16 cellular contexts compared by ENCODE assay signal in the genomic region with DNA sequence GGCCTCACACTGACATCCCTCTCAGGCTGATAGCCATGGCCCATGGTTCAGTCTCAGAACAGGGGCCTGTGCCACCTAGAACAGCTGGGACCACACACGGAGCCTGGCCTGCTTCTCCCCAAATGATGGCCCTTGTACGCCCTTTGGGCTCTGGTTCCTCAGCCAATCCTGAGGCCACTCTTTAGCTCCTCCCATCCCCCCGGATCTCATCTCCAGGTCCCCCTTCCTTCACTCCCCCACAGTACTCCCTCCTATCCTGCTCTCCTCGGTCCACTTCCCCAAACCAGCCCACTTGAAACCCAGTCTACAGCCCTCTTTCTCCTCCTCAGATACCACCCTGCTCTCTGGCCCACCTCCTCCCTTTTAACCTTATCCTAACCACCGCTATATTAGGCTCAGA. TPM values are rescaled to one million over a fixed set of nuclear protein-coding genes. Genes with fewer than 3 reads are reported as not detected.
DNase-seq lines count a peak whose midpoint lies in the region; ATAC-seq and TF ChIP-seq lines count a peak whose summit lies in the region.
"Had no signal": no experiment of that assay in that cellular context is flagged by ENCODE, and none has a peak within 500 bp of the region (broad histone marks: within the 10 kb centered on the region; RNA-seq: fewer than 3 reads in every experiment).

No MANE protein-coding gene starts in this region.

- H3K36me3 Mint-ChIP-seq in MCF 10A (ENCODE audit: insufficient read depth, unreplicated experiment) (peaks cover 17% of the 10 kb centered on the region), nephron (ENCODE audit: low read depth) (peaks cover 12% of the 10 kb centered on the region)
- peaks cover 47% of the 10 kb centered on the region for H3K36me3 Mint-ChIP-seq in dendritic cell treated with granulocyte-macrophage colony-stimulating factor and Interleukin-4, amounts not matched to agents 40 ng/mL and 50 ng/mL, for 4 days (ENCODE audit: low read depth)

- DNase-seq in breast epithelium (ENCODE audit: low spot score in 2 of 2) (no peak), MCF 10A (ENCODE audit: unreplicated experiment) (no peak), upper lobe of left lung (no peak), A172 (ENCODE audit: low spot score) (no peak)
- DNase-seq: CD4-positive, alpha-beta memory T cell; kidney; MV-4-11; NCI-H2081; NCI-H748 treated with DMSO at 0.1 percent for 48 hours; uterus had no signal

- no peak overlapping the region for H3K4me3 ChIP-seq in breast epithelium
- H3K4me3 ChIP-seq in upper lobe of left lung = no peak overlapping the region
- H3K4me3 ChIP-seq: smooth muscle cell, uterus had no signal

- H3K27ac Mint-ChIP-seq in MCF 10A (ENCODE audit: low read depth, unreplicated experiment) (no peak overlapping the region), nephron (peak overlapping the region; percentile 11 to 35 (median 20))
- peak overlapping the region; percentile 45 for H3K27ac Mint-ChIP-seq in dendritic cell treated with granulocyte-macrophage colony-stimulating factor and Interleukin-4, amounts not matched to agents 40 ng/mL and 50 ng/mL, for 4 days
- H3K27ac Mint-ChIP-seq: CD4-positive, alpha-beta memory T cell had no signal

- no peaks in the 10 kb centered on the region for H3K9me3 Mint-ChIP-seq in MCF 10A (ENCODE audit: unreplicated experiment)
- H3K9me3 Mint-ChIP-seq in dendritic cell treated with granulocyte-macrophage colony-stimulating factor and Interleukin-4, amounts not matched to agents 40 ng/mL and 50 ng/mL, for 4 days = no peaks in the 10 kb centered on the region
- H3K9me3 Mint-ChIP-seq in nephron = no peaks in the 10 kb centered on the region
- H3K9me3 Mint-ChIP-seq: CD4-positive, alpha-beta memory T cell had no signal

- TF ChIP-seq POLR2A in breast epithelium (IDR thresholded peaks at IDR 0.05) = no peak
- no peak for TF ChIP-seq POLR2A in upper lobe of left lung (IDR thresholded peaks at IDR 0.05)

- no peak for TF ChIP-seq CTCF in breast epithelium (IDR thresholded peaks at IDR 0.05)
- no peak for TF ChIP-seq CTCF in MCF 10A (IDR thresholded peaks at IDR 0.05; ENCODE audit: unreplicated experiment)
- no peak for TF ChIP-seq CTCF in nephron (IDR thresholded peaks at IDR 0.05; ENCODE audit: unreplicated experiment in 3 of 3)
- no peak for TF ChIP-seq CTCF in upper lobe of left lung (IDR thresholded peaks at IDR 0.05)

- CTCF ChIA-PET in MCF 10A (lab: Yijun Ruan, JAX) = interaction anchor here (0.7 to 1.2 kb wide), 2 partner anchors 44 to 105 kb away, joined by 3 read pairs; partner anchors contain the start of gene VPS18

- 68 to 83% methylated on average over 5 of the region's 5 CpGs for WGBS in upper lobe of left lung, 2 donors

- no peak for TF ChIP-seq EP300 in upper lobe of left lung (IDR thresholded peaks at IDR 0.05)

- POLR2A ChIA-PET in MCF 10A (lab: Yijun Ruan, JAX) = interaction anchor here (2.2 kb wide), 1 partner anchor 94 kb away, joined by 5 read pairs; the partner anchor contains the start of gene RAD51

- intact Hi-C loops in breast epithelium (cut with DNase I; ENCODE audit: low total_unique reads) (no loop called here), MCF 10A (cut with micrococcal nuclease) (no loop called here)
- intact Hi-C loops in dendritic cell treated with granulocyte-macrophage colony-stimulating factor and Interleukin-4, amounts not matched to agents 40 ng/mL and 50 ng/mL, for 4 days (cut with micrococcal nuclease) = no loop called here

- no peaks in the 10 kb centered on the region for H3K36me3 ChIP-seq in breast epithelium
- peaks cover 0 to 12% (median 6%) of the 10 kb centered on the region in 4 donors for H3K36me3 ChIP-seq in upper lobe of left lung
- H3K36me3 ChIP-seq: uterus had no signal

- H3K4me1 Mint-ChIP-seq in MCF 10A (ENCODE audit: insufficient read depth, unreplicated experiment) (peaks cover 43% of the 10 kb centered on the region), nephron (no peaks in the 10 kb centered on the region)
- H3K4me1 Mint-ChIP-seq in dendritic cell treated with granulocyte-macrophage colony-stimulating factor and Interleukin-4, amounts not matched to agents 40 ng/mL and 50 ng/mL, for 4 days (ENCODE audit: low read depth) = peaks cover 35% of the 10 kb centered on the region

- H3K27me3 Mint-ChIP-seq in MCF 10A (ENCODE audit: insufficient read depth, unreplicated experiment) = no peaks in the 10 kb centered on the region
- H3K27me3 Mint-ChIP-seq in dendritic cell treated with granulocyte-macrophage colony-stimulating factor and Interleukin-4, amounts not matched to agents 40 ng/mL and 50 ng/mL, for 4 days = no peaks in the 10 kb centered on the region
- no peaks in the 10 kb centered on the region for H3K27me3 Mint-ChIP-seq in nephron (ENCODE audit: low read depth)
- H3K27me3 Mint-ChIP-seq: CD4-positive, alpha-beta memory T cell had no signal

- ATAC-seq in upper lobe of left lung (ENCODE audit: low FRiP score in 2 of 2) = no peak
- no peak for ATAC-seq in GM21786 (IDR thresholded peaks at IDR 0.05; ENCODE audit: unreplicated experiment)
- ATAC-seq in GM19452 (IDR thresholded peaks at IDR 0.05; ENCODE audit: unreplicated experiment) = no peak
- ATAC-seq: activated CD4-positive, CD25-positive, alpha-beta regulatory T cell treated with anti-CD3 and anti-CD28 coated beads, Interleukin-2, amount 50 U/mL, for 24 hours had no signal

- H3K4me1 ChIP-seq in breast epithelium (peaks cover 4 to 26% of the 10 kb centered on the region in 2 donors), upper lobe of left lung (peaks cover 30 to 43% (median 38%) of the 10 kb centered on the region in 4 donors)
- H3K4me1 ChIP-seq: uterus had no signal

- BruUV-seq in MCF 10A (replicated peaks; lab: Mats Ljungman, UMichigan) = no TSS peak

- H3K27ac ChIP-seq in breast epithelium = peak overlapping the region; percentile 77 to 89
- peak overlapping the region; percentile 23 to 75 (median 61) for H3K27ac ChIP-seq in upper lobe of left lung
- H3K27ac ChIP-seq: uterus had no signal

- H3K4me3 Mint-ChIP-seq in MCF 10A (ENCODE audit: unreplicated experiment) (no peak overlapping the region), nephron (no peak overlapping the region)
- no peak overlapping the region for H3K4me3 Mint-ChIP-seq in dendritic cell treated with granulocyte-macrophage colony-stimulating factor and Interleukin-4, amounts not matched to agents 40 ng/mL and 50 ng/mL, for 4 days

- H3K9me3 ChIP-seq in breast epithelium = no peaks in the 10 kb centered on the region
- no peaks in the 10 kb centered on the region for H3K9me3 ChIP-seq in upper lobe of left lung
- H3K9me3 ChIP-seq: uterus had no signal

- H3K27me3 ChIP-seq in breast epithelium (no peaks in the 10 kb centered on the region), upper lobe of left lung (no peaks in the 10 kb centered on the region)
- H3K27me3 ChIP-seq: uterus had no signal

RNA-seq across cellular contexts. Expression of gene ZFYVE19, which starts 17.8 kb away (rescaled TPM):
- total RNA-seq in breast epithelium (10 to 100 TPM; 19.4 to 58.8 (median 44.6) TPM), MCF 10A (2022) (19.2 and 19.9 TPM in 2 replicates), upper lobe of left lung (100 to 1,000 TPM in 1 of 6 donors, 10 to 100 TPM in 5; 19.4 to 104 (median 32.5) TPM)
- 24.6 and 36.2 TPM in 2 replicates for total RNA-seq in A172 (2014; rRNA removed; shearing (Covaris generic))

RNA-seq across cellular contexts. Expression of gene DNAJC17, which starts 18.2 kb away (rescaled TPM):
- 10 to 100 TPM; 18.4 to 55.8 (median 24.3) TPM for total RNA-seq in breast epithelium
- total RNA-seq in MCF 10A (2022) = 55.1 and 58.1 TPM in 2 replicates
- 10 to 100 TPM; 15.4 to 51.3 (median 30.0) TPM for total RNA-seq in upper lobe of left lung
- 36.8 and 63.8 TPM in 2 replicates for total RNA-seq in A172 (2014; rRNA removed; shearing (Covaris generic))

RNA-seq across cellular contexts. Expression of gene C15orf62, which starts 19.3 kb away (rescaled TPM):
- total RNA-seq in breast epithelium (1 to 10 TPM in 2 of 3 donors, under 1 TPM in 1; 0.48 to 4.7 (median 2.0) TPM), MCF 10A (2022) (0.26 and 0.52 TPM in 2 replicates), upper lobe of left lung (1 to 10 TPM in 5 of 6 donors, under 1 TPM in 1; 0.81 to 4.2 (median 1.4) TPM)
- 0.09 and 0.31 TPM in 2 replicates for total RNA-seq in A172 (2014; rRNA removed; shearing (Covaris generic))

RNA-seq across cellular contexts. Expression of gene GCHFR, which starts 25.3 kb away (rescaled TPM):
- total RNA-seq in breast epithelium = 100 to 1,000 TPM in 1 of 3 donors, 10 to 100 TPM in 2; 56.0 to 100 (median 61.9) TPM
- 7.2 and 8.2 TPM in 2 replicates for total RNA-seq in MCF 10A (2022)
- 100 to 1,000 TPM in 4 of 6 donors, 10 to 100 TPM in 2; 84.9 to 206 (median 105) TPM for total RNA-seq in upper lobe of left lung
- 1.6 TPM in 1 of 2 replicates, not detected in the other for total RNA-seq in A172 (2014; rRNA removed; shearing (Covaris generic))

RNA-seq across cellular contexts. Expression of gene RMDN3, which starts 34.1 kb away (rescaled TPM):
- total RNA-seq in breast epithelium (10 to 100 TPM; 31.5 to 35.4 (median 34.4) TPM), MCF 10A (2022) (31.8 and 36.1 TPM in 2 replicates), upper lobe of left lung (100 to 1,000 TPM in 4 of 6 donors, 10 to 100 TPM in 2; 57.3 to 123 (median 105) TPM)
- total RNA-seq in A172 (2014; rRNA removed; shearing (Covaris generic)) = 19.3 and 20.2 TPM in 2 replicates
